14 cellular contexts compared by ENCODE assay signal in genomic region chr6:33413601-33414120, GRCh38. TPM values are rescaled to one million over a fixed set of nuclear protein-coding genes. Genes with fewer than 3 reads are reported as not detected.
DNase-seq lines count a peak whose midpoint lies in the region; ATAC-seq and TF ChIP-seq lines count a peak whose summit lies in the region.
"Had no signal": no experiment of that assay in that cellular context is flagged by ENCODE, and none has a peak within 500 bp of the region (broad histone marks: within the 10 kb centered on the region; RNA-seq: fewer than 3 reads in every experiment).

No MANE protein-coding gene starts in this region.

- WGBS in esophagus squamous epithelium, 2 donors, result 84 to 85% methylated on average over 9 of the region's 9 CpGs

- no peak for TF ChIP-seq POLR2A in esophagus squamous epithelium (IDR thresholded peaks at IDR 0.05)

- intact Hi-C loops in CD4-positive, alpha-beta T cell (cut with DNase I, micrococcal nuclease), result loop anchor here in 1 of 2 experiments (5.0 kb wide), 1 partner anchor 211 kb away; the partner anchor contains the start of genes HSD17B8, RXRB and SLC39A7
- intact Hi-C loops in natural killer cell (cut with micrococcal nuclease), result loop anchor here (5.0 kb wide), 1 partner anchor 211 kb away; the partner anchor contains the start of genes HSD17B8, RXRB and SLC39A7
- intact Hi-C loops in esophagus squamous epithelium (cut with DNase I), result loop anchor here (10.0 kb wide), 1 partner anchor 161 kb away; no protein-coding TSS in a partner anchor
- intact Hi-C loops in left cardiac atrium (cut with DNase I), result no loop called here

- H3K9me3 ChIP-seq in CD4-positive, alpha-beta T cell (ENCODE audit: control insufficient read depth, low read length), result no peaks in the 10 kb centered on the region
- no peaks in the 10 kb centered on the region for H3K9me3 ChIP-seq in esophagus squamous epithelium

- CTCF ChIA-PET in CD4-positive, alpha-beta T cell (lab: Charles Lee), result no interaction called here

- peaks cover 35 to 73% (median 37%) of the 10 kb centered on the region in 3 donors for H3K4me1 ChIP-seq in esophagus squamous epithelium

- peak overlapping the region; percentile 98 for H3K27ac Mint-ChIP-seq in CD4-positive, alpha-beta T cell
- H3K27ac Mint-ChIP-seq in IgD-negative memory B cell (peak overlapping the region; percentile 16 to 99 (median 96)), natural killer cell (peak overlapping the region; percentile 100)
- peak overlapping the region; percentile 15 for H3K27ac Mint-ChIP-seq in activated naive CD8-positive, alpha-beta T cell treated with anti-CD3 and anti-CD28 coated beads, Interleukin-2, amount 50 U/mL, for 24 hours

- DNase-seq in CD4-positive, alpha-beta T cell, result no peak
- DNase-seq in activated naive CD8-positive, alpha-beta T cell treated with anti-CD3 and anti-CD28 coated beads, Interleukin-2, amount 50 U/mL, for 24 hours, result no peak
- DNase-seq in natural killer cell (no peak), esophagus squamous epithelium (lab: John Stamatoyannopoulos, UW) (no peak), islet precursor cell (no peak), left cardiac atrium (no peak)
- DNase-seq: C1 segment of cervical spinal cord; NCI-H2029 treated with DMSO at 0.1 percent for 48 hours; NCI-H82; retina; stimulated activated CD4-positive, alpha-beta T cell treated with anti-CD3 and anti-CD28 coated beads, Interleukin-2, amount 100 ng/mL, for 48 hours; trophoblast cell had no signal

- peaks cover 74% of the 10 kb centered on the region for H3K36me3 Mint-ChIP-seq in CD4-positive, alpha-beta T cell (ENCODE audit: low read depth)
- H3K36me3 Mint-ChIP-seq in IgD-negative memory B cell (peaks cover 2% of the 10 kb centered on the region), natural killer cell (no peaks in the 10 kb centered on the region)
- peaks cover 14% of the 10 kb centered on the region for H3K36me3 Mint-ChIP-seq in activated naive CD8-positive, alpha-beta T cell treated with anti-CD3 and anti-CD28 coated beads, Interleukin-2, amount 50 U/mL, for 24 hours (ENCODE audit: low read depth)

- peak overlapping the region; percentile 94 for H3K4me3 Mint-ChIP-seq in CD4-positive, alpha-beta T cell
- H3K4me3 Mint-ChIP-seq in IgD-negative memory B cell, result peak overlapping the region in 3 of 4 donors; percentile 18 to 88 (median 21)
- H3K4me3 Mint-ChIP-seq in activated naive CD8-positive, alpha-beta T cell treated with anti-CD3 and anti-CD28 coated beads, Interleukin-2, amount 50 U/mL, for 24 hours, result no peak overlapping the region
- H3K4me3 Mint-ChIP-seq in natural killer cell, result no peak overlapping the region

- ATAC-seq in CD4-positive, alpha-beta T cell (ENCODE audit: poor library complexity), result no peak
- ATAC-seq in activated naive CD8-positive, alpha-beta T cell treated with anti-CD3 and anti-CD28 coated beads, Interleukin-2, amount 50 U/mL, for 24 hours, result no peak
- ATAC-seq in natural killer cell, result no peak
- no peak for ATAC-seq in HG03521 (IDR thresholded peaks at IDR 0.05; ENCODE audit: unreplicated experiment)
- no peak for ATAC-seq in left cardiac atrium

- no peak for TF ChIP-seq CTCF in CD4-positive, alpha-beta T cell (IDR thresholded peaks at IDR 0.05)
- TF ChIP-seq CTCF in natural killer cell (IDR thresholded peaks at IDR 0.05) (no peak), esophagus squamous epithelium (IDR thresholded peaks at IDR 0.05) (no peak)

- no peak overlapping the region for H3K27ac ChIP-seq in CD4-positive, alpha-beta T cell (ENCODE audit: low read depth, low read length)
- H3K27ac ChIP-seq in esophagus squamous epithelium, result peak overlapping the region in 1 of 4 donors; percentile 34

- POLR2A ChIA-PET in CD4-positive, alpha-beta T cell (lab: Charles Lee), result interaction anchor here (1.0 to 1.2 kb wide), 2 partner anchors 11 to 17 kb away, joined by 3 to 5 read pairs; no protein-coding TSS in a partner anchor

- no peaks in the 10 kb centered on the region for H3K9me3 Mint-ChIP-seq in CD4-positive, alpha-beta T cell
- H3K9me3 Mint-ChIP-seq in IgD-negative memory B cell (no peaks in the 10 kb centered on the region), natural killer cell (no peaks in the 10 kb centered on the region)
- H3K9me3 Mint-ChIP-seq in activated naive CD8-positive, alpha-beta T cell treated with anti-CD3 and anti-CD28 coated beads, Interleukin-2, amount 50 U/mL, for 24 hours, result no peaks in the 10 kb centered on the region

- no peak overlapping the region for H3K4me3 ChIP-seq in esophagus squamous epithelium

- no peaks in the 10 kb centered on the region for H3K27me3 ChIP-seq in CD4-positive, alpha-beta T cell (ENCODE audit: control insufficient read depth, insufficient read depth, low read length)
- no peaks in the 10 kb centered on the region for H3K27me3 ChIP-seq in esophagus squamous epithelium

- H3K27me3 Mint-ChIP-seq in CD4-positive, alpha-beta T cell, result no peaks in the 10 kb centered on the region
- peaks cover 2% of the 10 kb centered on the region for H3K27me3 Mint-ChIP-seq in IgD-negative memory B cell
- H3K27me3 Mint-ChIP-seq in activated naive CD8-positive, alpha-beta T cell treated with anti-CD3 and anti-CD28 coated beads, Interleukin-2, amount 50 U/mL, for 24 hours, result no peaks in the 10 kb centered on the region
- H3K27me3 Mint-ChIP-seq in natural killer cell (ENCODE audit: low read depth in 2 of 2), result no peaks in the 10 kb centered on the region

- H3K36me3 ChIP-seq in esophagus squamous epithelium, result peaks cover 9 to 44% (median 36%) of the 10 kb centered on the region in 3 donors

- H3K4me1 Mint-ChIP-seq in CD4-positive, alpha-beta T cell (ENCODE audit: low read depth), result peaks cover 84% of the 10 kb centered on the region
- peaks cover 36 to 56% (median 48%) of the 10 kb centered on the region in 3 donors for H3K4me1 Mint-ChIP-seq in IgD-negative memory B cell
- H3K4me1 Mint-ChIP-seq in activated naive CD8-positive, alpha-beta T cell treated with anti-CD3 and anti-CD28 coated beads, Interleukin-2, amount 50 U/mL, for 24 hours, result peaks cover 70% of the 10 kb centered on the region
- H3K4me1 Mint-ChIP-seq in natural killer cell, result peaks cover 71 to 83% of the 10 kb centered on the region in 2 donors

RNA-seq across cellular contexts. Expression of gene PHF1, which starts 2.8 kb away (rescaled TPM):
- 100 to 1,000 TPM; 545 to 557 TPM for total RNA-seq in CD4-positive, alpha-beta T cell
- 77.0 TPM for polyA plus RNA-seq in IgD-negative memory B cell
- total RNA-seq in natural killer cell (100 to 1,000 TPM; 262 to 392 (median 322) TPM), esophagus squamous epithelium (10 to 100 TPM in 3 of 4 donors, 1 to 10 TPM in 1; 8.1 to 48.6 (median 17.3) TPM), left cardiac atrium (10 to 100 TPM; 49.5 to 58.3 TPM)

RNA-seq across cellular contexts. Expression of gene CUTA, which starts 4.2 kb away (rescaled TPM):
- total RNA-seq in CD4-positive, alpha-beta T cell, result 100 to 1,000 TPM; 176 to 185 TPM
- polyA plus RNA-seq in IgD-negative memory B cell, result 449 TPM
- 100 to 1,000 TPM; 166 to 186 (median 184) TPM for total RNA-seq in natural killer cell
- 10 to 100 TPM; 46.0 to 93.1 (median 69.4) TPM for total RNA-seq in esophagus squamous epithelium
- 100 to 1,000 TPM; 114 to 126 TPM for total RNA-seq in left cardiac atrium

RNA-seq across cellular contexts. Expression of gene SYNGAP1, which starts 6.2 kb away (rescaled TPM):
- 10 to 100 TPM; 62.4 to 63.8 TPM for total RNA-seq in CD4-positive, alpha-beta T cell
- 0.54 TPM for polyA plus RNA-seq in IgD-negative memory B cell
- total RNA-seq in natural killer cell, result 10 to 100 TPM; 43.5 to 61.6 (median 55.8) TPM
- 1 to 10 TPM; 3.3 to 8.6 (median 4.1) TPM for total RNA-seq in esophagus squamous epithelium
- total RNA-seq in left cardiac atrium, result 1 to 10 TPM; 9.0 to 9.8 TPM

RNA-seq across cellular contexts. Expression of gene KIFC1, which starts 22.0 kb away (rescaled TPM):
- 1 to 10 TPM; 1.2 to 1.6 TPM for total RNA-seq in CD4-positive, alpha-beta T cell
- polyA plus RNA-seq in IgD-negative memory B cell, result 0.23 TPM
- 1 to 10 TPM; 2.7 to 4.6 (median 3.3) TPM for total RNA-seq in natural killer cell
- total RNA-seq in esophagus squamous epithelium, result 10 to 100 TPM in 2 of 4 donors, 1 to 10 TPM in 2; 9.6 to 38.9 (median 11.2) TPM
- total RNA-seq in left cardiac atrium, result 1 to 10 TPM in 1 of 2 donors, under 1 TPM in 1; 0.31 to 1.9 TPM

RNA-seq across cellular contexts. Expression of gene ZBTB9, which starts 40.7 kb away (rescaled TPM):
- total RNA-seq in CD4-positive, alpha-beta T cell, result 1 to 10 TPM; 5.5 to 5.7 TPM
- 9.0 TPM for polyA plus RNA-seq in IgD-negative memory B cell
- 1 to 10 TPM; 3.8 to 5.1 (median 3.9) TPM for total RNA-seq in natural killer cell
- 1 to 10 TPM; 2.8 to 4.8 (median 3.3) TPM for total RNA-seq in esophagus squamous epithelium
- total RNA-seq in left cardiac atrium, result 1 to 10 TPM; 4.4 to 5.9 TPM

Comparison
In these comparisons a context has a peak if more than half of its experiments do, and no peak if none do; other contexts are left out.
1. H3K27ac Mint-ChIP-seq: peak in every context shown above with its lines; median percentile 100 in natural killer cell; 98 in CD4-positive, alpha-beta T cell; 96 in IgD-negative memory B cell; 15 in activated naive CD8-positive, alpha-beta T cell treated with anti-CD3 and anti-CD28 coated beads, Interleukin-2, amount 50 U/mL, for 24 hours.
2. H3K4me3 Mint-ChIP-seq: peak in CD4-positive, alpha-beta T cell (single experiment) and IgD-negative memory B cell (3 of 4); none in activated naive CD8-positive, alpha-beta T cell treated with anti-CD3 and anti-CD28 coated beads, Interleukin-2, amount 50 U/mL, for 24 hours (single experiment) and natural killer cell (single experiment).
3. RNA of gene PHF1, which starts 2.8 kb away (total RNA-seq): 545 to 557 TPM in CD4-positive, alpha-beta T cell and 262 to 392 TPM in natural killer cell; 49.5 to 58.3 TPM in left cardiac atrium and 8.1 to 48.6 TPM in esophagus squamous epithelium; every median in the first group is over 4 times any median in the second.
4. RNA of gene SYNGAP1, which starts 6.2 kb away (total RNA-seq): 62.4 to 63.8 TPM in CD4-positive, alpha-beta T cell and 43.5 to 61.6 TPM in natural killer cell; 9.0 to 9.8 TPM in left cardiac atrium and 3.3 to 8.6 TPM in esophagus squamous epithelium; every median in the first group is over 4 times any median in the second.
5. intact Hi-C loops: an anchor here in natural killer cell (5.0 kb wide) and esophagus squamous epithelium (10.0 kb wide); none called in left cardiac atrium.